ENCODE assay signal across 18 cellular contexts in genomic region chr19:13778398-13778797, GRCh38. TPM values are rescaled to one million over a fixed set of nuclear protein-coding genes. Genes with fewer than 3 reads are reported as not detected.
DNase-seq lines count a peak whose midpoint lies in the region; ATAC-seq, FAIRE-seq and TF ChIP-seq lines count a peak whose summit lies in the region.
"Had no signal": no experiment of that assay in that cellular context is flagged by ENCODE, and none has a peak within 500 bp of the region (broad histone marks: within the 10 kb centered on the region; RNA-seq: fewer than 3 reads in every experiment).

No MANE protein-coding gene starts in this region.

- BruUV-seq in K562 (replicated peaks; lab: Mats Ljungman, UMichigan), result no TSS peak

- TF ChIP-seq RAD21 in K562 (CRISPR knock-in tag; conservative IDR thresholded peaks at IDR 0.05 in 1 of 2, IDR thresholded peaks at IDR 0.05 in 1 of 2), result no peak

- no peaks in the 10 kb centered on the region for H3K9me3 Mint-ChIP-seq in CD4-positive, alpha-beta T cell
- no peaks in the 10 kb centered on the region for H3K9me3 Mint-ChIP-seq in neural crest cell
- H3K9me3 Mint-ChIP-seq: CD8-positive, alpha-beta memory T cell; HFFc6 had no signal

- no peaks in the 10 kb centered on the region for H3K9me1 ChIP-seq in K562 (ENCODE audit: control insufficient read depth, insufficient read depth, low read length)

- no peak for FAIRE-seq in K562 (lab: Jason Lieb, UNC)
- FAIRE-seq: A549, GM19239 had no signal

- TF ChIP-seq POLR2A in K562 (conservative IDR thresholded peaks at IDR 0.05), result no peak

- POLR2A ChIA-PET in CD4-positive, alpha-beta T cell (lab: Charles Lee), result interaction anchor here (1.1 to 2.1 kb wide), 3 partner anchors 10 to 611 kb away, joined by 3 to 11 read pairs (median 4); partner anchors contain the start of gene MRI1
- POLR2A ChIA-PET in K562 (lab: Yijun Ruan, JAX), result interaction anchor here (0.5 to 1.6 kb wide), 3 partner anchors 10 to 84 kb away, joined by 4 to 7 read pairs (median 5); no protein-coding TSS in a partner anchor

- no peaks in the 10 kb centered on the region for H3K27me3 Mint-ChIP-seq in CD4-positive, alpha-beta T cell
- no peaks in the 10 kb centered on the region for H3K27me3 Mint-ChIP-seq in neural crest cell (ENCODE audit: low read depth)
- H3K27me3 Mint-ChIP-seq: CD8-positive, alpha-beta memory T cell had no signal

- peak overlapping the region; percentile 44 for H3K27ac Mint-ChIP-seq in CD4-positive, alpha-beta T cell
- no peak overlapping the region for H3K27ac Mint-ChIP-seq in neural crest cell (ENCODE audit: unreplicated experiment)
- H3K27ac Mint-ChIP-seq: HFFc6 had no signal

- H2AFZ ChIP-seq in K562 (ENCODE audit: low read depth, low read length), result no peak overlapping the region

- intact Hi-C loops in CD4-positive, alpha-beta T cell (cut with DNase I, micrococcal nuclease), result loop anchor here in 1 of 2 experiments (10.0 kb wide), 1 partner anchor 664 kb away; the partner anchor contains the start of genes NACC1 and TRMT1
- intact Hi-C loops in K562 (cut with micrococcal nuclease), result no loop called here

- no peak for ATAC-seq in CD4-positive, alpha-beta T cell (ENCODE audit: poor library complexity)
- no peak for ATAC-seq in K562
- ATAC-seq: A549 had no signal

- H3K4me3 Mint-ChIP-seq in CD4-positive, alpha-beta T cell, result no peak overlapping the region
- H3K4me3 Mint-ChIP-seq in neural crest cell, result peak overlapping the region; percentile 16
- H3K4me3 Mint-ChIP-seq: HFFc6 had no signal

- TF ChIP-seq EP300 in K562 (IDR thresholded peaks at IDR 0.05; ENCODE audit: low read length), result no peak

- H3K4me2 ChIP-seq in K562 (ENCODE audit: insufficient read depth, low read length), result no peak overlapping the region
- H3K4me2 ChIP-seq: A549 had no signal

- H3K27me3 ChIP-seq in CD4-positive, alpha-beta T cell (ENCODE audit: control insufficient read depth, insufficient read depth, low read length), result no peaks in the 10 kb centered on the region
- H3K27me3 ChIP-seq in H7 (ENCODE audit: control insufficient read depth, insufficient read depth, low read length) (no peaks in the 10 kb centered on the region), K562 (ENCODE audit: control insufficient read depth in 2 of 2, insufficient read depth in 2 of 2, low read length in 2 of 2) (no peaks in the 10 kb centered on the region), SJCRH30 (no peaks in the 10 kb centered on the region)
- H3K27me3 ChIP-seq: BE2C had no signal

- peaks cover 25% of the 10 kb centered on the region for H3K79me2 ChIP-seq in K562 (ENCODE audit: control insufficient read depth, insufficient read depth, low read length)

- H3K36me3 Mint-ChIP-seq in CD4-positive, alpha-beta T cell (ENCODE audit: low read depth), result peaks cover 50% of the 10 kb centered on the region
- H3K36me3 Mint-ChIP-seq in neural crest cell (ENCODE audit: low read depth), result peaks cover 8% of the 10 kb centered on the region

- in situ Hi-C loops in K562 (cut with MboI), result no loop called here

- 95% methylated on average over 9 of the region's 9 CpGs for WGBS in K562 (ENCODE audit: insufficient coverage, low coverage, missing lambda C conversion rate)

- no peak overlapping the region for H3K27ac ChIP-seq in CD4-positive, alpha-beta T cell (ENCODE audit: low read depth, low read length)
- no peak overlapping the region for H3K27ac ChIP-seq in K562 (ENCODE audit: extremely low read depth, low read depth, low read length)
- H3K27ac ChIP-seq in SJCRH30, result no peak overlapping the region
- H3K27ac ChIP-seq: A549, C4-2B, HL-60 had no signal

- CTCF ChIA-PET in CD4-positive, alpha-beta T cell (lab: Charles Lee), result no interaction called here
- CTCF ChIA-PET in K562 (lab: Yijun Ruan, JAX; ENCODE audit: low intra/inter-chr PET ratio), result no interaction called here

- H3K4me1 ChIP-seq in K562 (replicated peaks in 1 of 2; ENCODE audit: control insufficient read depth in 2 of 2, insufficient read depth in 2 of 2, low read length in 2 of 2), result peaks cover 10 to 27% of the 10 kb centered on the region in 2 experiments
- H3K4me1 ChIP-seq in SJCRH30, result peaks cover 11% of the 10 kb centered on the region; the same call in 1 of the 2 replicates

- peaks cover 19% of the 10 kb centered on the region for H3K36me3 ChIP-seq in H7 (replicated peaks; ENCODE audit: control insufficient read depth, insufficient read depth, low read length)
- peaks cover 39% of the 10 kb centered on the region for H3K36me3 ChIP-seq in K562 (ENCODE audit: control insufficient read depth, insufficient read depth, low read length)
- H3K36me3 ChIP-seq in SJCRH30, result peaks cover 25% of the 10 kb centered on the region

- H3K4me3 ChIP-seq in H7 (ENCODE audit: insufficient read depth, low read depth, low read length), result no peak overlapping the region
- H3K4me3 ChIP-seq in K562, result no peak overlapping the region
- no peak overlapping the region for H3K4me3 ChIP-seq in SJCRH30
- H3K4me3 ChIP-seq: A549, HAP-1 had no signal

- H4K20me1 ChIP-seq in K562 (replicated peaks; ENCODE audit: control insufficient read depth, insufficient read depth, low read length), result no peaks in the 10 kb centered on the region

- H3K9me3 ChIP-seq in CD4-positive, alpha-beta T cell (ENCODE audit: control insufficient read depth, low read length), result no peaks in the 10 kb centered on the region
- H3K9me3 ChIP-seq in K562 (replicated peaks; ENCODE audit: control insufficient read depth, insufficient read depth, low read depth, low read length) (no peaks in the 10 kb centered on the region), SJCRH30 (replicated peaks) (no peaks in the 10 kb centered on the region)
- H3K9me3 ChIP-seq: A549, BE2C, HAP-1 had no signal

- no peak for DNase-seq in CD4-positive, alpha-beta T cell
- peak; percentile 9 for DNase-seq in H7
- DNase-seq in K562 (ENCODE audit: extremely low read depth in 1 of 4, low spot score in 3 of 4), result no peak
- no peak for DNase-seq in neural crest cell (ENCODE audit: low read depth, low spot score)
- DNase-seq in activated CD4-positive, alpha-beta T cell treated with anti-CD3 and anti-CD28 coated beads, Interleukin-2, amount 50 U/mL, for 1 hour, result no peak
- no peak for DNase-seq in stimulated activated naive CD4-positive, alpha-beta T cell (lab: John Stamatoyannopoulos, UW)
- no peak for DNase-seq in SJCRH30
- DNase-seq: BE2C; CD8-positive, alpha-beta memory T cell; DMS53; GF-D8; GOT3; HFFc6 had no signal

- no peak overlapping the region for H3K9ac ChIP-seq in K562 (ENCODE audit: insufficient read depth in 1 of 2, low read depth in 2 of 2, low read length in 2 of 2)

- no peak for TF ChIP-seq CTCF in CD4-positive, alpha-beta T cell (IDR thresholded peaks at IDR 0.05)
- no peak for TF ChIP-seq CTCF in K562 (IDR thresholded peaks at IDR 0.05 in 2 of 3, conservative IDR thresholded peaks at IDR 0.05 in 1 of 3; ENCODE audit: insufficient read depth in 2 of 3, low read depth in 1 of 3, low read length in 3 of 3)
- TF ChIP-seq CTCF in neural crest cell (conservative IDR thresholded peaks at IDR 0.05), result no peak

- H3K4me1 Mint-ChIP-seq in CD4-positive, alpha-beta T cell (ENCODE audit: low read depth), result peaks cover 32% of the 10 kb centered on the region
- peaks cover 38% of the 10 kb centered on the region for H3K4me1 Mint-ChIP-seq in neural crest cell

RNA-seq across cellular contexts. Expression of gene C19orf53, which starts 4.1 kb away (rescaled TPM):
- total RNA-seq in CD4-positive, alpha-beta T cell, result 100 to 1,000 TPM; 119 TPM
- 91.5 and 120 TPM in 2 replicates for total RNA-seq in H7 (2014; rRNA removed; shearing (Covaris generic))
- 16.1 and 36.9 TPM in 2 replicates for total RNA-seq in K562 (2011; cell fraction: chromatin; rRNA removed; ENCODE audit: low replicate concordance)
- total RNA-seq in K562 (2011; cell fraction: nucleolus; rRNA removed), result 41.2 and 47.9 TPM in 2 replicates
- 32.6 and 42.2 TPM in 2 replicates for total RNA-seq in K562 (2011; cell fraction: nucleoplasm; rRNA removed)
- total RNA-seq in K562 (2014; rRNA removed), result 164 and 284 TPM in 2 replicates
- total RNA-seq in K562 (2014; rRNA removed; fragmentation: Illumina TruSeq; extraction: Trizol), result 63.0 and 98.5 TPM in 2 replicates
- 115 and 130 TPM in 2 replicates for total RNA-seq in K562 (2015; rRNA removed; fragmentation: Illumina TruSeq; extraction: Trizol)
- total RNA-seq in K562 (2021), result 95.9 and 109 TPM in 2 replicates
- polyA plus RNA-seq in K562 (2011; rRNA removed), result 151 and 169 TPM in 2 replicates
- polyA plus RNA-seq in K562 (2011; cell fraction: cytosol; rRNA removed), result 153 and 227 TPM in 2 replicates
- polyA plus RNA-seq in K562 (2011; cell fraction: nucleus; rRNA removed), result 87.2 and 100 TPM in 2 replicates
- 146 and 190 TPM in 2 replicates for polyA plus RNA-seq in K562 (2012)
- 205 and 214 TPM in 2 replicates for polyA plus RNA-seq in K562 (2014; fragmentation: Illumina TruSeq; extraction: Trizol)
- 100 to 1,000 TPM; 416 to 441 TPM for polyA plus RNA-seq in K562 (2014; fragmentation: Nextera tagmentation; extraction: Ambion mirVana)
- polyA plus RNA-seq in K562 (2014; rRNA removed), result 197 and 206 TPM in 2 replicates
- polyA minus RNA-seq in K562 (2011; rRNA and poly(A)+ RNA removed), result 24.1 and 41.5 TPM in 2 replicates
- 58.9 and 66.1 TPM in 2 replicates for polyA minus RNA-seq in K562 (2011; cell fraction: cytosol; rRNA and poly(A)+ RNA removed)
- polyA minus RNA-seq in K562 (2011; cell fraction: nucleus; rRNA and poly(A)+ RNA removed), result 14.9 and 21.1 TPM in 2 replicates
- 89.1 and 111 TPM in 2 replicates for total RNA-seq in neural crest cell
- total RNA-seq in SJCRH30 (2014; rRNA removed; shearing (Covaris generic)), result 208 and 228 TPM in 2 replicates

RNA-seq across cellular contexts. Expression of gene MRI1, which starts 14.1 kb away (rescaled TPM):
- 10 to 100 TPM; 20.4 to 21.1 TPM for total RNA-seq in CD4-positive, alpha-beta T cell
- total RNA-seq in H7 (2014; rRNA removed; shearing (Covaris generic)), result 51.3 and 54.9 TPM in 2 replicates
- 17.4 and 51.8 TPM in 2 replicates for total RNA-seq in K562 (2011; cell fraction: chromatin; rRNA removed; ENCODE audit: low replicate concordance)
- total RNA-seq in K562 (2011; cell fraction: nucleolus; rRNA removed), result 53.4 and 56.5 TPM in 2 replicates
- total RNA-seq in K562 (2011; cell fraction: nucleoplasm; rRNA removed), result 27.6 and 32.3 TPM in 2 replicates
- total RNA-seq in K562 (2014; rRNA removed) (57.4 and 68.7 TPM in 2 replicates), K562 (2014; rRNA removed; fragmentation: Illumina TruSeq; extraction: Trizol) (13.3 and 15.8 TPM in 2 replicates), K562 (2015; rRNA removed; fragmentation: Illumina TruSeq; extraction: Trizol) (30.9 and 31.6 TPM in 2 replicates), K562 (2021) (45.8 and 47.3 TPM in 2 replicates), neural crest cell (24.0 TPM in 2 replicates)
- polyA plus RNA-seq in K562 (2011; rRNA removed) (19.3 and 27.7 TPM in 2 replicates), K562 (2014; fragmentation: Illumina TruSeq; extraction: Trizol) (28.2 and 30.0 TPM in 2 replicates), K562 (2014; fragmentation: Nextera tagmentation; extraction: Ambion mirVana) (1 to 10 TPM; 5.5 to 6.5 TPM), K562 (2014; rRNA removed) (34.7 and 43.0 TPM in 2 replicates)
- polyA plus RNA-seq in K562 (2011; cell fraction: cytosol; rRNA removed), result 29.0 and 63.4 TPM in 2 replicates
- 98.1 and 179 TPM in 2 replicates for polyA plus RNA-seq in K562 (2011; cell fraction: nucleus; rRNA removed)
- polyA plus RNA-seq in K562 (2012), result 24.2 and 27.5 TPM in 2 replicates
- polyA minus RNA-seq in K562 (2011; rRNA and poly(A)+ RNA removed), result 10.9 and 14.8 TPM in 2 replicates
- 27.6 and 28.3 TPM in 2 replicates for polyA minus RNA-seq in K562 (2011; cell fraction: cytosol; rRNA and poly(A)+ RNA removed)
- polyA minus RNA-seq in K562 (2011; cell fraction: nucleus; rRNA and poly(A)+ RNA removed), result 23.2 and 23.7 TPM in 2 replicates
- 35.4 and 37.2 TPM in 2 replicates for total RNA-seq in SJCRH30 (2014; rRNA removed; shearing (Covaris generic))

RNA-seq across cellular contexts. Expression of gene ZSWIM4, which starts 16.8 kb away (rescaled TPM):
- total RNA-seq in CD4-positive, alpha-beta T cell, result 1 to 10 TPM; 3.5 to 3.8 TPM
- total RNA-seq in H7 (2014; rRNA removed; shearing (Covaris generic)), result 18.3 and 21.5 TPM in 2 replicates
- total RNA-seq in K562 (2011; cell fraction: chromatin; rRNA removed; ENCODE audit: low replicate concordance), result 1.5 and 4.2 TPM in 2 replicates
- total RNA-seq in K562 (2011; cell fraction: nucleolus; rRNA removed), result 3.5 and 3.7 TPM in 2 replicates
- 1.9 and 2.8 TPM in 2 replicates for total RNA-seq in K562 (2011; cell fraction: nucleoplasm; rRNA removed)
- total RNA-seq in K562 (2014; rRNA removed) (1.0 and 1.3 TPM in 2 replicates), K562 (2014; rRNA removed; fragmentation: Illumina TruSeq; extraction: Trizol) (0.22 and 0.25 TPM in 2 replicates), K562 (2015; rRNA removed; fragmentation: Illumina TruSeq; extraction: Trizol) (0.25 and 0.57 TPM in 2 replicates), K562 (2021) (3.5 and 3.7 TPM in 2 replicates), neural crest cell (19.3 and 19.9 TPM in 2 replicates)
- polyA plus RNA-seq in K562 (2011; rRNA removed) (0.67 and 1.0 TPM in 2 replicates), K562 (2014; fragmentation: Illumina TruSeq; extraction: Trizol) (0.79 and 1.7 TPM in 2 replicates), K562 (2014; fragmentation: Nextera tagmentation; extraction: Ambion mirVana) (not detected), K562 (2014; rRNA removed) (1.1 and 2.1 TPM in 2 replicates)
- polyA plus RNA-seq in K562 (2011; cell fraction: cytosol; rRNA removed), result 0.81 and 2.0 TPM in 2 replicates
- polyA plus RNA-seq in K562 (2011; cell fraction: nucleus; rRNA removed), result 1.5 and 4.5 TPM in 2 replicates
- 1.3 and 3.5 TPM in 2 replicates for polyA plus RNA-seq in K562 (2012)
- polyA minus RNA-seq in K562 (2011; rRNA and poly(A)+ RNA removed), result 0.54 and 0.98 TPM in 2 replicates
- 3.0 and 5.0 TPM in 2 replicates for polyA minus RNA-seq in K562 (2011; cell fraction: cytosol; rRNA and poly(A)+ RNA removed)
- polyA minus RNA-seq in K562 (2011; cell fraction: nucleus; rRNA and poly(A)+ RNA removed), result 1.5 and 1.7 TPM in 2 replicates
- 16.8 and 18.3 TPM in 2 replicates for total RNA-seq in SJCRH30 (2014; rRNA removed; shearing (Covaris generic))
